8 cellular contexts compared by ENCODE assay signal in genomic region chr4:112327950-112328349, GRCh38. TPM values are rescaled to one million over a fixed set of nuclear protein-coding genes. Genes with fewer than 3 reads are reported as not detected.
DNase-seq lines count a peak whose midpoint lies in the region; ATAC-seq, FAIRE-seq and TF ChIP-seq lines count a peak whose summit lies in the region.

No MANE protein-coding gene starts in this region.

- no peak overlapping the region for H3K4me3 Mint-ChIP-seq in progenitor cell of endocrine pancreas (ENCODE audit: low read depth)

- no peak overlapping the region for H3K4me3 ChIP-seq in Panc1 (ENCODE audit: low read depth in 2 of 2, low read length in 2 of 2)
- no peak overlapping the region for H3K4me3 ChIP-seq in esophagus squamous epithelium

- no peaks in the 10 kb centered on the region for H3K27me3 ChIP-seq in Panc1 (ENCODE audit: control insufficient read depth, insufficient read depth, low read length)
- no peaks in the 10 kb centered on the region for H3K27me3 ChIP-seq in esophagus squamous epithelium

- intact Hi-C loops in Panc1 (cut with micrococcal nuclease; ENCODE audit: unreplicated experiment), result loop anchor here (2.0 to 10.0 kb wide), 3 partner anchors 197 to 607 kb away; no protein-coding TSS in a partner anchor
- intact Hi-C loops in esophagus squamous epithelium (cut with DNase I), result no loop called here
- intact Hi-C loops in posterior cingulate gyrus (cut with DNase I), result loop anchor here (2.0 to 5.0 kb wide), 2 partner anchors 194 to 277 kb away; no protein-coding TSS in a partner anchor

- no TSS peak for BruUV-seq in Panc1 (replicated peaks; lab: Mats Ljungman, UMichigan)

- no peaks in the 10 kb centered on the region for H3K9me3 Mint-ChIP-seq in progenitor cell of endocrine pancreas (ENCODE audit: low read depth)

- H3K36me3 ChIP-seq in Panc1 (ENCODE audit: control insufficient read depth, insufficient read depth, low read length) (no peaks in the 10 kb centered on the region), esophagus squamous epithelium (peaks cover 0 to 40% (median 5%) of the 10 kb centered on the region in 3 donors)

- H3K36me3 Mint-ChIP-seq in progenitor cell of endocrine pancreas (ENCODE audit: insufficient read depth), result no peaks in the 10 kb centered on the region

- FAIRE-seq in A204.1 (lab: Jason Lieb, UNC) (peak; percentile 94), HTR-8/SVneo (lab: Jason Lieb, UNC) (no peak)

- DNase-seq in ELR (ENCODE audit: low read depth) (peak; percentile 63), HTR-8/SVneo (ENCODE audit: insufficient read length, low spot score) (peak; percentile 22), Panc1 (ENCODE audit: low read depth, low spot score) (no peak), esophagus squamous epithelium (lab: John Stamatoyannopoulos, UW) (no peak), progenitor cell of endocrine pancreas (ENCODE audit: low spot score, unreplicated experiment) (no peak), posterior cingulate gyrus (no peak)

- ATAC-seq in GM21737 (IDR thresholded peaks at IDR 0.05; ENCODE audit: unreplicated experiment) (peak; percentile 70), Panc1 (no peak)

- H3K9me3 ChIP-seq in Panc1 (ENCODE audit: control insufficient read depth, insufficient read depth, low read depth, low read length) (no peaks in the 10 kb centered on the region), esophagus squamous epithelium (no peaks in the 10 kb centered on the region)

- CTCF ChIA-PET in Panc1 (lab: Charles Lee), result interaction anchor here (0.6 to 1.4 kb wide), 2 partner anchors 234 to 277 kb away, joined by 3 to 5 read pairs; no protein-coding TSS in a partner anchor

- POLR2A ChIA-PET in Panc1 (lab: Charles Lee), result no interaction called here

- TF ChIP-seq POLR2A in esophagus squamous epithelium (IDR thresholded peaks at IDR 0.05), result no peak

- H3K4me1 ChIP-seq in Panc1 (ENCODE audit: control insufficient read depth, insufficient read depth, low read length), result no peaks in the 10 kb centered on the region
- H3K4me1 ChIP-seq in esophagus squamous epithelium, result no peaks in the 10 kb centered on the region

- H3K27ac Mint-ChIP-seq in progenitor cell of endocrine pancreas, result no peak overlapping the region

- no peaks in the 10 kb centered on the region for H3K4me1 Mint-ChIP-seq in progenitor cell of endocrine pancreas (ENCODE audit: low read depth)

- H3K27ac ChIP-seq in Panc1 (ENCODE audit: low read length) (no peak overlapping the region), esophagus squamous epithelium (no peak overlapping the region)

- H3K27me3 Mint-ChIP-seq in progenitor cell of endocrine pancreas, result peaks cover 31% of the 10 kb centered on the region

- peak; percentile 59 for TF ChIP-seq CTCF in Panc1 (IDR thresholded peaks at IDR 0.05)
- TF ChIP-seq CTCF in esophagus squamous epithelium (IDR thresholded peaks at IDR 0.05), result peak in 4 of 6 experiments; percentile 24 to 61 (median 36)
- peak; percentile 61 for TF ChIP-seq CTCF in progenitor cell of endocrine pancreas (IDR thresholded peaks at IDR 0.05; ENCODE audit: unreplicated experiment)

- in situ Hi-C loops in Panc1 (cut with HindIII; ENCODE audit: low pct_unique_long_range_greater_than_20kb, low sequenced_read_pairs), result no loop called here

- 51 to 59% methylated on average over 7 of the region's 7 CpGs for WGBS in esophagus squamous epithelium, 2 donors

RNA-seq across cellular contexts. Expression of gene ALPK1, which starts 30.8 kb away (rescaled TPM):
- total RNA-seq in Panc1 (2021; ENCODE audit: unreplicated experiment) (1.4 TPM), esophagus squamous epithelium (10 to 100 TPM; 12.6 to 19.5 (median 12.8) TPM), progenitor cell of endocrine pancreas (1.4 and 1.8 TPM in 2 replicates)
- 0.44 TPM for polyA plus RNA-seq in Panc1 (2012; ENCODE audit: insufficient read length)

RNA-seq across cellular contexts. Expression of gene TIFA, which starts 42.2 kb away (rescaled TPM):
- 6.4 TPM for total RNA-seq in Panc1 (2021; ENCODE audit: unreplicated experiment)
- 1.4 TPM for polyA plus RNA-seq in Panc1 (2012; ENCODE audit: insufficient read length)
- total RNA-seq in esophagus squamous epithelium, result 10 to 100 TPM in 2 of 4 donors, 1 to 10 TPM in 2; 7.6 to 15.7 (median 10.4) TPM
- total RNA-seq in progenitor cell of endocrine pancreas, result 10.4 TPM in 2 replicates

Comparison
In these comparisons a context has a peak if more than half of its experiments do, and no peak if none do; other contexts are left out.
1. DNase-seq: peak in ELR (single experiment) and HTR-8/SVneo (single experiment); none in Panc1 (single experiment), esophagus squamous epithelium (single experiment), progenitor cell of endocrine pancreas (single experiment) and posterior cingulate gyrus (0 of 10).
2. Peak in every context shown above with its lines, with median percentiles within 50 percentile points of each other: CTCF ChIP-seq.